ENCODE assay signal across 1 cellular context in genomic region chr1:37650173-37650572, GRCh38.
TF ChIP-seq lines count a peak whose summit lies in the region.

No MANE protein-coding gene starts in this region.

TF ChIP-seq in K562, 482 proteins besides CTCF, POLR2A, EP300 and RAD21:
- TF ChIP-seq HMBOX1 (IDR thresholded peaks at IDR 0.05) (no peak), PHF20 (IDR thresholded peaks at IDR 0.05; ENCODE audit: partially characterized antibody) (no peak), CCNT2 (IDR thresholded peaks at IDR 0.05; ENCODE audit: borderline replicate concordance, extremely low read depth, insufficient read length, low read depth, low read length) (no peak), ZNF12 (CRISPR knock-in tag; IDR thresholded peaks at IDR 0.05) (no peak), ZNF436 (CRISPR knock-in tag; IDR thresholded peaks at IDR 0.05) (no peak), SRSF9 (IDR thresholded peaks at IDR 0.05; ENCODE audit: borderline replicate concordance, low read depth, low read length) (no peak), CHD4 (IDR thresholded peaks at IDR 0.05; ENCODE audit: insufficient read depth, insufficient replicate concordance, low read depth, low read length, poor library complexity, severe bottlenecking) (no peak), NELFE (IDR thresholded peaks at IDR 0.05; ENCODE audit: insufficient read depth, insufficient read length) (no peak)
